In genomic region chr6:35602133-35602946, GRCh38 we compare ENCODE assay signal across 8 cellular contexts.
DNase-seq lines count a peak whose midpoint lies in the region; ATAC-seq lines count a peak whose summit lies in the region.

No MANE protein-coding gene starts in this region.

- no peak for ATAC-seq in CD4-positive, CD25-positive, alpha-beta regulatory T cell (ENCODE audit: low read depth in 2 of 2)
- ATAC-seq in GM18519 (IDR thresholded peaks at IDR 0.05; ENCODE audit: low FRiP score, unreplicated experiment) = no peak

- peak overlapping the region; percentile 73 to 85 (median 82) for H3K4me3 Mint-ChIP-seq in CD4-positive, CD25-positive, alpha-beta regulatory T cell

- peaks cover 0 to 1% (median 0%) of the 10 kb centered on the region in 7 donors for H3K9me3 Mint-ChIP-seq in CD4-positive, CD25-positive, alpha-beta regulatory T cell

- H3K9ac ChIP-seq in muscle layer of colon (ENCODE audit: low read length) = peak overlapping the region; percentile 60

- peak overlapping the region; percentile 91 to 98 (median 92) for H3K27ac Mint-ChIP-seq in CD4-positive, CD25-positive, alpha-beta regulatory T cell

- peaks cover 4% of the 10 kb centered on the region for H3K27me3 Mint-ChIP-seq in CD4-positive, CD25-positive, alpha-beta regulatory T cell

- H3K9me3 ChIP-seq in CD4-positive, CD25-positive, alpha-beta regulatory T cell (ENCODE audit: control insufficient read depth in 2 of 2, low read length in 2 of 2) = no peaks in the 10 kb centered on the region
- no peaks in the 10 kb centered on the region for H3K9me3 ChIP-seq in muscle layer of colon (ENCODE audit: low read length)

- peak in 2 of 3 donors; percentile 17 to 33 for DNase-seq in CD4-positive, CD25-positive, alpha-beta regulatory T cell
- DNase-seq in NCI-H2227 treated with DMSO at 0.1 percent for 48 hours (lab: John Stamatoyannopoulos, UW) = peak; percentile 77
- DNase-seq in dermis blood vessel endothelial cell = peak; percentile 48
- no peak for DNase-seq in 8988T
- no peak for DNase-seq in NCI-H1930 (lab: John Stamatoyannopoulos, UW)
- DNase-seq in activated CD4-positive, CD25-positive, alpha-beta regulatory T cell (lab: John Stamatoyannopoulos, UW) = no peak

- no peaks in the 10 kb centered on the region for H3K36me3 ChIP-seq in CD4-positive, CD25-positive, alpha-beta regulatory T cell (ENCODE audit: control insufficient read depth, insufficient read depth, low read length)
- no peaks in the 10 kb centered on the region for H3K36me3 ChIP-seq in muscle layer of colon (ENCODE audit: insufficient read depth, low read length)

- H3K27ac ChIP-seq in CD4-positive, CD25-positive, alpha-beta regulatory T cell (ENCODE audit: insufficient read depth, low read length, poor library complexity, severe bottlenecking) = peak overlapping the region; percentile 86
- H3K27ac ChIP-seq in muscle layer of colon (ENCODE audit: low read depth, low read length) = peak overlapping the region; percentile 82

- H3K4me1 Mint-ChIP-seq in CD4-positive, CD25-positive, alpha-beta regulatory T cell = peaks cover 20 to 83% (median 61%) of the 10 kb centered on the region in 4 donors

- H3K4me1 ChIP-seq in CD4-positive, CD25-positive, alpha-beta regulatory T cell (ENCODE audit: control insufficient read depth, insufficient read depth, low read length, poor library complexity, severe bottlenecking) = peaks cover 77% of the 10 kb centered on the region
- H3K4me1 ChIP-seq in muscle layer of colon (ENCODE audit: insufficient read depth, low read length) = peaks cover 35% of the 10 kb centered on the region

- peaks cover 9% of the 10 kb centered on the region for H3K36me3 Mint-ChIP-seq in CD4-positive, CD25-positive, alpha-beta regulatory T cell

- H3K27me3 ChIP-seq in CD4-positive, CD25-positive, alpha-beta regulatory T cell (ENCODE audit: control insufficient read depth, insufficient read depth, low read length) = no peaks in the 10 kb centered on the region
- no peaks in the 10 kb centered on the region for H3K27me3 ChIP-seq in muscle layer of colon (ENCODE audit: control insufficient read depth in 1 of 2, insufficient read depth in 2 of 2, low read length in 2 of 2)

- H3K4me3 ChIP-seq in CD4-positive, CD25-positive, alpha-beta regulatory T cell (ENCODE audit: low read depth, low read length) = peak overlapping the region; percentile 76
- peak overlapping the region in 1 of 2 donors; percentile 32 for H3K4me3 ChIP-seq in muscle layer of colon (ENCODE audit: low read depth in 1 of 2, low read length in 2 of 2)

Comparison
In these comparisons a context has a peak if more than half of its experiments do, and no peak if none do; other contexts are left out.
1. DNase-seq: peak in CD4-positive, CD25-positive, alpha-beta regulatory T cell (2 of 3), NCI-H2227 treated with DMSO at 0.1 percent for 48 hours (single experiment) and dermis blood vessel endothelial cell (single experiment); none in 8988T (single experiment), NCI-H1930 (0 of 2) and activated CD4-positive, CD25-positive, alpha-beta regulatory T cell (0 of 4).